In the genomic region with DNA sequence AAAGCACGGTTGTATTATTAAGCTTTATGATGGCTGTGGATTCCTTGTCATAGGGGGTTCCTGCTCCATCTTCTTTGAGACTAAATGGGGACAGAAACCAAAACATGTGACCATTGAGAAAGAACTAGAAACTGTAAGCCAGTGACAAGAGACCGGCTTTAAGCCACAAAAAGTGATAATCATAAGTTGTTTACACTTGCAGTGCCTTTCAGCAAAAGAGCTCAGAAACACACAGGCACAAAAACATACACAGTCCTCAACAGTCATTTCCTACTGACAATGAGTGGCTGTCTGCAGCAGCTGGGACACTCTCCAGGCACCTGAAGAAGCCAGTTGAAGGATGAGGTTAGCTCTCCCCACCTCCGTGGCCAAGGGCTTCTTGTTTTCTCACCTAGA, we compare ENCODE assay signal across 8 cellular contexts. TPM values are rescaled to one million over a fixed set of nuclear protein-coding genes. Genes with fewer than 3 reads are reported as not detected.
A peak's percentile ranks its signal among the peaks of the same experiment; 100 is the strongest.
DNase-seq lines count a peak whose midpoint lies in the region; ATAC-seq and TF ChIP-seq lines count a peak whose summit lies in the region.

No MANE protein-coding gene starts in this region.

- H3K4me1 ChIP-seq in gastroesophageal sphincter: peaks cover 3 to 24% (median 9%) of the 10 kb centered on the region in 3 donors

- no peak overlapping the region for H3K4me3 ChIP-seq in gastroesophageal sphincter

- H3K36me3 ChIP-seq in gastroesophageal sphincter: no peaks in the 10 kb centered on the region

- no peak for TF ChIP-seq CTCF in gastroesophageal sphincter (IDR thresholded peaks at IDR 0.05)

- DNase-seq in amniotic stem cell (lab: John Stamatoyannopoulos, UW) (no peak), LoVo (ENCODE audit: low spot score) (no peak), KG1 (lab: John Stamatoyannopoulos, UW) (no peak)

- TF ChIP-seq EP300 in gastroesophageal sphincter (IDR thresholded peaks at IDR 0.05): no peak

- 55 to 63% methylated on average over 2 to 3 of the region's 3 CpGs for WGBS in gastroesophageal sphincter (ENCODE audit: low coverage in 1 of 2), 2 donors

- TF ChIP-seq POLR2A in gastroesophageal sphincter (IDR thresholded peaks at IDR 0.05): no peak

- no peaks in the 10 kb centered on the region for H3K27me3 ChIP-seq in gastroesophageal sphincter

- no peaks in the 10 kb centered on the region for H3K9me3 ChIP-seq in gastroesophageal sphincter

- H3K27ac ChIP-seq in cingulate gyrus (ENCODE audit: low read depth, low read length): peak overlapping the region; percentile 62
- peak overlapping the region in 1 of 4 donors; percentile 23 for H3K27ac ChIP-seq in gastroesophageal sphincter

- ATAC-seq in GM18519 (IDR thresholded peaks at IDR 0.05; ENCODE audit: low FRiP score, unreplicated experiment) (peak; percentile 33), GM19467 (IDR thresholded peaks at IDR 0.05; ENCODE audit: unreplicated experiment) (peak; percentile 38), HG03139 (IDR thresholded peaks at IDR 0.05; ENCODE audit: unreplicated experiment) (peak; percentile 28), gastroesophageal sphincter (no peak)

RNA-seq across cellular contexts. Expression of gene UBE2J1, which starts 20.0 kb away (rescaled TPM):
- 10 to 100 TPM; 32.7 to 42.9 (median 36.9) TPM for total RNA-seq in gastroesophageal sphincter

RNA-seq across cellular contexts. Expression of gene RRAGD, which starts 39.6 kb away (rescaled TPM):
- 10 to 100 TPM; 14.8 to 38.5 (median 24.8) TPM for total RNA-seq in gastroesophageal sphincter

RNA-seq across cellular contexts. Expression of gene GABRR2, which starts 57.4 kb away (rescaled TPM):
- 1 to 10 TPM in 1 of 4 donors, under 1 TPM in 1, not detected in 2; 0.30 to 1.3 TPM for total RNA-seq in gastroesophageal sphincter
